In genomic region chr1:148723515-148723914, GRCh38 we compare ENCODE assay signal across 3 cellular contexts. TPM values are rescaled to one million over a fixed set of nuclear protein-coding genes. Genes with fewer than 3 reads are reported as not detected.
"Had no signal": no experiment of that assay in that cellular context is flagged by ENCODE, and none has a peak within 500 bp of the region (broad histone marks: within the 10 kb centered on the region; RNA-seq: fewer than 3 reads in every experiment).

No MANE protein-coding gene starts in this region.

RNA-seq across cellular contexts. Expression of gene NUDT4B, which starts 25.1 kb away (rescaled TPM):
- total RNA-seq: naive thymus-derived CD8-positive, alpha-beta T cell; neural crest cell; sciatic nerve had no signal
